8 cellular contexts compared by ENCODE assay signal in the genomic region with DNA sequence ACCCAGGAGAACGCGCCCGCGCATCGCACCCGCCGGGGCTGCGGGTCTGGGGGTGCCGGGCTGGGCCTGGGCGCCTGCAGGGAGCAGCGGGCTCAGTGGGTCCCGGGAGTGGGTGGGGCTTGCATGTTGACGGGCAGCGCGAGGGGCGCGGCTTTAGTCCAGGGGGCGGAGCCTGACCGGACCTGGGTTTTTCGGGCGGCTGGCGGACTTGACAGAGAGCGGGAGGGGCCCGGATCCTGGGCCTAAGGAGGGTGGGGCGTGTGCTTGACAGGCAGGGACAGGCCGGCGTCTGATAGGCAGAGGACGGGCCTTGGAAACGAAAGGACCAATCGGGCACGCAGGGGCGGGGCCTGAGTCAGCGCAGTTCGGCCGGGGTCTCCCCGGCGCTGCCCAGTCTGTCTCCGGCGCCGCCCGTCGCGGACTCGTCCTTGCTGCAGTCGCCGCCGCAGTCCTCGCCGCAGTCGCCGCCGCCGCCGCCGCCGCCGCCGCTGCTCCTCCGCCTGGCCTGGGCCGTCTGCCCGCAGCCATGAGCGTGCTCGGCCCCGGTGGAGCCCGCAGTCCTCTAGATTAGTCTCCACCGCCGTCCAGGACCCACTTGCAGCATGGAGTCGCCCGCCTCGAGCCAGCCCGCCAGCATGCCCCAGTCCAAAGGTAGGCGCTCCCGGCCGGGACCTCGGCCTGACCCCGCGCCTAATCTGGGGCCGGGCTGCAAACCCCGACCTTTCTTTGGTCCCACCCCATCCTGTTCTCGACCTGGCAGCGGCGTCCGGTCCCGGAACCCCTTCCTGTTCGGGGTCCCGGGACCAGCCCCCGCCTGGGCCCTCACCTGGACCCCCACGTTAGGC. TPM values are rescaled to one million over a fixed set of nuclear protein-coding genes. Genes with fewer than 3 reads are reported as not detected.
DNase-seq lines count a peak whose midpoint lies in the region; ATAC-seq, FAIRE-seq and TF ChIP-seq lines count a peak whose summit lies in the region.

A gene (plus strand): TSS at position 393 of the 845 bp plus-strand sequence. CDS start 210 bp downstream, at position 603.

- no peaks in the 10 kb centered on the region for H3K27me3 Mint-ChIP-seq in T-helper 17 cell

- peak; percentile 72 for ATAC-seq in HG02884 (IDR thresholded peaks at IDR 0.05; ENCODE audit: unreplicated experiment)
- peak; percentile 77 for ATAC-seq in T-helper 17 cell
- peak; percentile 81 for ATAC-seq in left ventricle myocardium superior
- peak; percentile 64 to 70 (median 66) for ATAC-seq in psoas muscle

- no peaks in the 10 kb centered on the region for H3K36me3 ChIP-seq in psoas muscle (ENCODE audit: insufficient read depth in 1 of 2, low read depth in 1 of 2)

- intact Hi-C loops in left ventricle myocardium superior (cut with micrococcal nuclease) (loop anchor here (5.0 kb wide), 1 partner anchor 228 kb away; no protein-coding TSS in a partner anchor), psoas muscle (cut with DNase I) (loop anchor here (5.0 to 10.0 kb wide), 5 partner anchors 32 to 230 kb away; a partner anchor contains a TSS)

- in situ Hi-C loops in GM13977 (cut with MboI; ENCODE audit: low pct_unique_long_range_greater_than_20kb, low sequenced_read_pairs, unreplicated experiment) = loop anchor here (25.0 kb wide), 1 partner anchor 228 kb away; no protein-coding TSS in a partner anchor

- H3K4me1 Mint-ChIP-seq in T-helper 17 cell = peaks cover 57% of the 10 kb centered on the region

- peak within 1 kb of the TSS; percentile 97 for H3K27ac Mint-ChIP-seq in T-helper 17 cell

- peak within 1 kb of the TSS; percentile 99 for H3K27ac ChIP-seq in psoas muscle

- DNase-seq in GM13977 (ENCODE audit: low spot score) = peak; percentile 100
- peak; percentile 96 for DNase-seq in NCI-H1694 (lab: John Stamatoyannopoulos, UW)
- peak; percentile 84 to 94 (median 93) for DNase-seq in T-helper 17 cell
- DNase-seq in amygdala (lab: John Stamatoyannopoulos, UW) = peak; percentile 51 to 100 (median 98)
- DNase-seq in left ventricle myocardium superior = peak; percentile 99
- DNase-seq in psoas muscle = peak; percentile 99
- DNase-seq in urothelium cell line (ENCODE audit: low spot score) = peak; percentile 97

- peaks cover 49% of the 10 kb centered on the region for H3K4me1 ChIP-seq in psoas muscle

- no peak for TF ChIP-seq CTCF in GM13977 (IDR thresholded peaks at IDR 0.05; ENCODE audit: extremely low read depth, insufficient read depth, missing control alignments)
- TF ChIP-seq CTCF in psoas muscle (IDR thresholded peaks at IDR 0.05) = no peak

- H3K4me3 Mint-ChIP-seq in T-helper 17 cell = peak within 1 kb of the TSS; percentile 96

- H3K9me3 ChIP-seq in T-helper 17 cell (ENCODE audit: control insufficient read depth, low read length, poor library complexity, severe bottlenecking) (no peaks in the 10 kb centered on the region), psoas muscle (no peaks in the 10 kb centered on the region)

- peak; percentile 89 for FAIRE-seq in urothelium cell line (lab: Jason Lieb, UNC)

- WGBS in psoas muscle, 3 donors = 0% methylated on average over 53 to 88 of the region's 88 CpGs

- peak within 1 kb of the TSS; percentile 89 for H3K4me3 ChIP-seq in psoas muscle

- no peaks in the 10 kb centered on the region for H3K27me3 ChIP-seq in psoas muscle (ENCODE audit: insufficient read depth in 3 of 3, low read length in 2 of 3)

- H3K36me3 Mint-ChIP-seq in T-helper 17 cell (ENCODE audit: low read depth) = no peaks in the 10 kb centered on the region

RNA-seq across cellular contexts. Expression of the gene that starts here (rescaled TPM):
- total RNA-seq in T-helper 17 cell (10 to 100 TPM; 61.2 to 73.0 TPM), left ventricle myocardium superior (38.6 TPM), psoas muscle (100 to 1,000 TPM in 2 of 4 donors, 10 to 100 TPM in 2; 64.4 to 126 (median 107) TPM)
- 100 to 1,000 TPM in 2 of 3 donors, 10 to 100 TPM in 1; 86.3 to 229 (median 146) TPM for polyA plus RNA-seq in psoas muscle

Comparison
In these comparisons a context has a peak if more than half of its experiments do, and no peak if none do; other contexts are left out.
1. Peak in every context shown above with its lines: DNase-seq, ATAC-seq, H3K4me3 ChIP-seq and H3K27ac ChIP-seq.